In genomic region chr11:506238-506949, GRCh38 we compare ENCODE assay signal across 8 cellular contexts. TPM values are rescaled to one million over a fixed set of nuclear protein-coding genes. Genes with fewer than 3 reads are reported as not detected.
DNase-seq lines count a peak whose midpoint lies in the region; ATAC-seq and TF ChIP-seq lines count a peak whose summit lies in the region.

No MANE protein-coding gene starts in this region.

- peak overlapping the region; percentile 96 to 100 (median 98) for H3K4me3 Mint-ChIP-seq in nephron

- DNase-seq in EL (peak; percentile 97), H4 (ENCODE audit: low spot score) (peak; percentile 98), LoVo (ENCODE audit: low spot score) (peak; percentile 96), RWPE1 (ENCODE audit: low spot score) (peak; percentile 93), fibroblast of the conjunctiva (ENCODE audit: low read depth) (peak; percentile 97)
- DNase-seq in activated effector memory CD4-positive, alpha-beta T cell treated with Interleukin-2 at 50 U/mL for 16 hours: peak; percentile 94
- peak; percentile 99 for DNase-seq in stimulated activated naive CD8-positive, alpha-beta T cell treated with anti-CD3 and anti-CD28 coated beads, Interleukin-15, Interleukin-2, amounts not matched to agents 100 U/mL and 50 U/mL, for 24 hours

- peak; percentile 78 for ATAC-seq in stimulated activated naive CD8-positive, alpha-beta T cell treated with anti-CD3 and anti-CD28 coated beads, Interleukin-15, Interleukin-2, amounts not matched to agents 100 U/mL and 50 U/mL, for 24 hours

- no peaks in the 10 kb centered on the region for H3K9me3 Mint-ChIP-seq in nephron

- peaks cover 16% of the 10 kb centered on the region for H3K4me1 Mint-ChIP-seq in nephron

- POLR2A ChIA-PET in RWPE1 (lab: Yijun Ruan, JAX; ENCODE audit: low non-redundant PET): interaction anchor here (0.6 to 1.3 kb wide), 3 partner anchors 9 to 64 kb away, joined by 4 to 7 read pairs (median 6); no protein-coding TSS in a partner anchor

- peak overlapping the region; percentile 98 to 100 (median 99) for H3K27ac Mint-ChIP-seq in nephron

- H3K27ac ChIP-seq in RWPE1: peak overlapping the region; percentile 98

- CTCF ChIA-PET in RWPE1 (lab: Yijun Ruan, JAX): interaction anchor here (0.8 to 1.0 kb wide), 3 partner anchors 9 to 56 kb away, joined by 3 to 4 read pairs (median 3); no protein-coding TSS in a partner anchor

- H3K27me3 Mint-ChIP-seq in nephron (ENCODE audit: low read depth): peaks cover 2% of the 10 kb centered on the region

- H3K36me3 Mint-ChIP-seq in nephron (ENCODE audit: low read depth): peaks cover 9% of the 10 kb centered on the region

- TF ChIP-seq CTCF in RWPE1 (conservative IDR thresholded peaks at IDR 0.05; ENCODE audit: low read depth): no peak
- no peak for TF ChIP-seq CTCF in nephron (IDR thresholded peaks at IDR 0.05; ENCODE audit: unreplicated experiment in 3 of 3)

RNA-seq across cellular contexts. Expression of gene RNH1, which starts 0.6 kb away (rescaled TPM):
- 150 and 205 TPM in 2 replicates for total RNA-seq in H4 (2014; rRNA removed; shearing (Covaris generic))

RNA-seq across cellular contexts. Expression of gene HRAS, which starts 29.0 kb away (rescaled TPM):
- 64.1 and 76.1 TPM in 2 replicates for total RNA-seq in H4 (2014; rRNA removed; shearing (Covaris generic))

RNA-seq across cellular contexts. Expression of gene LRRC56, which starts 30.9 kb away (rescaled TPM):
- 0.18 and 0.19 TPM in 2 replicates for total RNA-seq in H4 (2014; rRNA removed; shearing (Covaris generic))

RNA-seq across cellular contexts. Expression of gene LMNTD2, which starts 54.1 kb away (rescaled TPM):
- 1.4 and 2.6 TPM in 2 replicates for total RNA-seq in H4 (2014; rRNA removed; shearing (Covaris generic))

RNA-seq across cellular contexts. Expression of gene RASSF7, which starts 54.4 kb away (rescaled TPM):
- total RNA-seq in H4 (2014; rRNA removed; shearing (Covaris generic)): 16.8 and 17.3 TPM in 2 replicates

Comparison
In these comparisons a context has a peak if more than half of its experiments do, and no peak if none do; other contexts are left out.
1. Peak in every context shown above with its lines: DNase-seq, ATAC-seq and H3K27ac ChIP-seq.